Comparison of ENCODE assay signal across 22 cellular contexts in genomic region chr9:89112243-89112642, GRCh38.
A peak's percentile ranks its signal among the peaks of the same experiment; 100 is the strongest.
DNase-seq lines count a peak whose midpoint lies in the region; ATAC-seq, FAIRE-seq and TF ChIP-seq lines count a peak whose summit lies in the region.
"Had no signal": no experiment of that assay in that cellular context is flagged by ENCODE, and none has a peak within 500 bp of the region (broad histone marks: within the 10 kb centered on the region; RNA-seq: fewer than 3 reads in every experiment).

No MANE protein-coding gene starts in this region.

- H3K36me3 ChIP-seq in IMR-90 (ENCODE audit: control insufficient read depth, insufficient read depth, low read length) (peaks cover 11% of the 10 kb centered on the region), endothelial cell of umbilical vein (ENCODE audit: control insufficient read depth in 2 of 2, extremely low read depth in 1 of 2, insufficient read depth in 2 of 2, low read length in 2 of 2) (no peaks in the 10 kb centered on the region), left lung (no peaks in the 10 kb centered on the region)
- H3K36me3 ChIP-seq: BLaER1 treated with 17β-estradiol and CSF1 and Interleukin-3, amounts not matched to agents 10 nM and 100 nM had no signal

- no peak overlapping the region for H3K4me3 Mint-ChIP-seq in WTC11
- H3K4me3 Mint-ChIP-seq: B cell; CD4-positive, alpha-beta T cell; CD8-positive, alpha-beta T cell had no signal

- dilution Hi-C loops in IMR-90 (cut with HindIII; ENCODE audit: low sequenced_read_pairs, unreplicated experiment) (no loop called here), endothelial cell of umbilical vein (cut with MboI; ENCODE audit: extremely low pct_ligation_motif_present, low sequenced_read_pairs) (no loop called here)

- H3K14ac ChIP-seq in IMR-90 (replicated peaks; ENCODE audit: low read depth, low read length): 0 out of 2 replicates have a peak overlapping the region, but pooled peaks have one; percentile 57

- H3K27me3 ChIP-seq in IMR-90 (ENCODE audit: control insufficient read depth, insufficient read depth, low read length) (no peaks in the 10 kb centered on the region), endothelial cell of umbilical vein (ENCODE audit: control insufficient read depth in 2 of 2, insufficient read depth in 2 of 2, low read length in 2 of 2) (no peaks in the 10 kb centered on the region), left lung (no peaks in the 10 kb centered on the region)
- H3K27me3 ChIP-seq: BLaER1 treated with 17β-estradiol and CSF1 and Interleukin-3, amounts not matched to agents 10 nM and 100 nM had no signal

- no peaks in the 10 kb centered on the region for H3K27me3 Mint-ChIP-seq in WTC11 (ENCODE audit: low read depth)

- H3K9me1 ChIP-seq in IMR-90 (ENCODE audit: insufficient read depth, low read length) (peaks cover 12% of the 10 kb centered on the region; the same call in 1 of the 2 replicates), endothelial cell of umbilical vein (replicated peaks; ENCODE audit: control insufficient read depth, extremely low read depth, insufficient read depth, low read length) (no peaks in the 10 kb centered on the region)

- H3K27ac ChIP-seq in IMR-90 (ENCODE audit: insufficient read depth, low read length) (no peak overlapping the region), endothelial cell of umbilical vein (ENCODE audit: insufficient read depth, low read depth, low read length) (no peak overlapping the region), left lung (no peak overlapping the region)
- H3K27ac ChIP-seq: 22Rv1; A549; BLaER1 treated with 17β-estradiol and CSF1 and Interleukin-3, amounts not matched to agents 10 nM and 100 nM; C4-2B had no signal

- intact Hi-C loops in IMR-90 (cut with micrococcal nuclease) (no loop called here), endothelial cell of umbilical vein (cut with micrococcal nuclease) (no loop called here), left lung (cut with DNase I) (no loop called here)

- DNase-seq in IMR-90: no peak
- DNase-seq in endothelial cell of umbilical vein (ENCODE audit: low read depth, low spot score): no peak
- no peak for DNase-seq in left lung
- no peak for DNase-seq in RCC 7860 (ENCODE audit: low spot score)
- DNase-seq in activated CD8-positive, alpha-beta memory T cell treated with anti-CD3 and anti-CD28 coated beads, Interleukin-2, amount 50 U/mL, for 4 hours: no peak
- DNase-seq in WTC11 (ENCODE audit: low spot score): no peak
- DNase-seq: AML-193; Caco-2; Calu3; CD4-positive, alpha-beta T cell; CD8-positive, alpha-beta T cell; DMS79 treated with DMSO at 0.1 percent for 48 hours; GF-D8 had no signal

- H2BK20ac ChIP-seq in IMR-90 (ENCODE audit: low read depth, low read length): peak overlapping the region; percentile 11; the same call in 1 of the 2 replicates

- H3K9me3 Mint-ChIP-seq in WTC11: peaks cover 49% of the 10 kb centered on the region
- H3K9me3 Mint-ChIP-seq: CD8-positive, alpha-beta T cell had no signal

- no peak overlapping the region for H3K56ac ChIP-seq in IMR-90 (ENCODE audit: extremely low read depth, insufficient read depth, low read length)

- no peaks in the 10 kb centered on the region; the same call in 1 of the 2 replicates for H4K20me1 ChIP-seq in IMR-90 (ENCODE audit: insufficient read depth, low read length)
- H4K20me1 ChIP-seq in endothelial cell of umbilical vein (replicated peaks; ENCODE audit: control insufficient read depth, extremely low read depth, insufficient read depth, low read length): no peaks in the 10 kb centered on the region
- H4K20me1 ChIP-seq: BLaER1 treated with 17β-estradiol and CSF1 and Interleukin-3, amounts not matched to agents 10 nM and 100 nM had no signal

- H3K4me1 Mint-ChIP-seq in WTC11: peaks cover 8% of the 10 kb centered on the region; the same call in 1 of the 2 replicates
- H3K4me1 Mint-ChIP-seq: B cell had no signal

- 0 out of 2 replicates have a peak overlapping the region, but pooled peaks have one; percentile 4 for H2AK5ac ChIP-seq in IMR-90 (ENCODE audit: low read depth, low read length)

- H3K4me3 ChIP-seq in IMR-90 (ENCODE audit: insufficient read depth, low read depth, low read length) (no peak overlapping the region), endothelial cell of umbilical vein (replicated peaks in 1 of 3; ENCODE audit: insufficient read depth in 1 of 3, low read depth in 1 of 3, low read length in 3 of 3) (no peak overlapping the region), left lung (no peak overlapping the region)
- H3K4me3 ChIP-seq: A549; BLaER1 treated with 17β-estradiol and CSF1 and Interleukin-3, amounts not matched to agents 10 nM and 100 nM had no signal

- ATAC-seq in IMR-90 (ENCODE audit: low read depth) (no peak), left lung (peak; percentile 55), WTC11 (no peak)
- ATAC-seq: A549; CD8-positive, alpha-beta T cell had no signal

- H2AFZ ChIP-seq in IMR-90 (replicated peaks; ENCODE audit: low read length, poor library complexity) (no peak overlapping the region), endothelial cell of umbilical vein (ENCODE audit: low read depth, low read length) (no peak overlapping the region)

- peaks cover 27 to 58% of the 10 kb centered on the region in 2 experiments for H3K79me1 ChIP-seq in IMR-90 (ENCODE audit: low read depth in 1 of 2, low read length in 2 of 2)

- peak overlapping the region; percentile 11 for H4K91ac ChIP-seq in IMR-90 (ENCODE audit: insufficient read depth, low read depth, low read length)

- H3K27ac Mint-ChIP-seq in WTC11: no peak overlapping the region
- H3K27ac Mint-ChIP-seq: B cell; CD4-positive, alpha-beta T cell; CD8-positive, alpha-beta T cell had no signal

- 0 out of 3 replicates have a peak overlapping the region, but pooled peaks have one; percentile 11 for H2BK15ac ChIP-seq in IMR-90 (ENCODE audit: low read depth, low read length)

- H3K4me2 ChIP-seq in IMR-90 (ENCODE audit: low read depth, low read length) (no peak overlapping the region), endothelial cell of umbilical vein (ENCODE audit: insufficient read depth, low read length) (no peak overlapping the region)
- H3K4me2 ChIP-seq: A549; BLaER1 treated with 17β-estradiol and CSF1 and Interleukin-3, amounts not matched to agents 10 nM and 100 nM had no signal

- H4K8ac ChIP-seq in IMR-90 (ENCODE audit: low read depth in 2 of 2, low read length in 2 of 2): peak overlapping the region in 1 of 2 experiments; percentile 55; a peak in 1 of 4 replicates

- no CpG with 5 or more reads among the region's 3 CpGs for WGBS in IMR-90 (ENCODE audit: extremely low coverage in 2 of 2, insufficient read length in 1 of 2), 2 experiments

- H3K9me3 ChIP-seq in IMR-90 (ENCODE audit: control insufficient read depth, insufficient read depth, low read length) (peaks cover 9% of the 10 kb centered on the region), endothelial cell of umbilical vein (replicated peaks; ENCODE audit: control insufficient read depth, insufficient read depth, low read length) (no peaks in the 10 kb centered on the region), left lung (no peaks in the 10 kb centered on the region)
- H3K9me3 ChIP-seq: A549; BLaER1 treated with 17β-estradiol and CSF1 and Interleukin-3, amounts not matched to agents 10 nM and 100 nM; Caco-2 had no signal

- no peak overlapping the region for H3K9ac ChIP-seq in IMR-90 (ENCODE audit: low read depth, low read length)
- H3K9ac ChIP-seq in endothelial cell of umbilical vein (replicated peaks; ENCODE audit: extremely low read depth, insufficient read depth, low read length): no peak overlapping the region
- H3K9ac ChIP-seq: BLaER1 treated with 17β-estradiol and CSF1 and Interleukin-3, amounts not matched to agents 10 nM and 100 nM had no signal

- H2BK5ac ChIP-seq in IMR-90 (ENCODE audit: low read depth, low read length, poor library complexity, severe bottlenecking): peak overlapping the region; percentile 20

- TF ChIP-seq POLR2A in IMR-90 (IDR thresholded peaks at IDR 0.05; ENCODE audit: low read depth, low read length): no peak
- TF ChIP-seq POLR2A in endothelial cell of umbilical vein (IDR thresholded peaks at IDR 0.05; ENCODE audit: low read depth, low read length): no peak

- H3K18ac ChIP-seq in IMR-90 (ENCODE audit: low read depth, low read length): peak overlapping the region; percentile 57; the same call in 1 of the 2 replicates

- no peak for TF ChIP-seq CTCF in IMR-90 (conservative IDR thresholded peaks at IDR 0.05; ENCODE audit: low read depth, low read length)
- TF ChIP-seq CTCF in endothelial cell of umbilical vein (IDR thresholded peaks at IDR 0.05; ENCODE audit: extremely low read depth in 1 of 2, insufficient read depth in 1 of 2, low read depth in 1 of 2, low read length in 2 of 2): no peak
- no peak for TF ChIP-seq CTCF in left lung (IDR thresholded peaks at IDR 0.05)
- no peak for TF ChIP-seq CTCF in WTC11 (IDR thresholded peaks at IDR 0.05)

- H3K4ac ChIP-seq in IMR-90 (ENCODE audit: low read depth, low read length): no peak overlapping the region

- BruUV-seq in IMR-90 (replicated peaks; lab: Mats Ljungman, UMichigan): no TSS peak
- no TSS peak for BruUV-seq in endothelial cell of umbilical vein (replicated peaks; lab: Mats Ljungman, UMichigan)

- FAIRE-seq in endothelial cell of umbilical vein (lab: Jason Lieb, UNC): peak; percentile 8
- no peak for FAIRE-seq in RCC 7860 (lab: Jason Lieb, UNC)
- FAIRE-seq: A549, D721Med, G401.6, GM12891, GM19239 had no signal

- peak overlapping the region; percentile 35; the same call in 1 of the 2 replicates for H3K23ac ChIP-seq in IMR-90 (ENCODE audit: low read depth, low read length)

- H2BK120ac ChIP-seq in IMR-90 (ENCODE audit: low read depth, low read length): peak overlapping the region; percentile 25; the same call in 1 of the 2 replicates

- POLR2A ChIA-PET in IMR-90 (lab: Charles Lee; ENCODE audit: unreplicated experiment) (no interaction called here), endothelial cell of umbilical vein (lab: Charles Lee) (no interaction called here), WTC11 (lab: Charles Lee) (no interaction called here)

- in situ Hi-C loops in IMR-90 (cut with MboI; ENCODE audit: low sequenced_read_pairs): no loop called here

- peak overlapping the region; percentile 12; the same call in 1 of the 2 replicates for H4K5ac ChIP-seq in IMR-90 (ENCODE audit: low read depth, low read length)

- H3K4me1 ChIP-seq in IMR-90 (ENCODE audit: control insufficient read depth, insufficient read depth, low read length) (peaks cover 11% of the 10 kb centered on the region), endothelial cell of umbilical vein (ENCODE audit: control insufficient read depth, extremely low read depth, insufficient read depth, low read length) (no peaks in the 10 kb centered on the region), left lung (no peaks in the 10 kb centered on the region)
- H3K4me1 ChIP-seq: A549; BLaER1 treated with 17β-estradiol and CSF1 and Interleukin-3, amounts not matched to agents 10 nM and 100 nM; Caco-2 had no signal

- CTCF ChIA-PET in IMR-90 (lab: Yijun Ruan, JAX) (interaction anchor here (1.4 kb wide), 1 partner anchor 15 kb away, joined by 3 read pairs; no protein-coding TSS in a partner anchor), endothelial cell of umbilical vein (lab: Charles Lee) (interaction anchor here (1.0 kb wide), 1 partner anchor 9 kb away, joined by 3 read pairs; no protein-coding TSS in a partner anchor), WTC11 (lab: Charles Lee) (no interaction called here)

- H2AK9ac ChIP-seq in IMR-90 (replicated peaks; ENCODE audit: low read depth, low read length, poor library complexity): no peak overlapping the region

- no peak for TF ChIP-seq RAD21 in IMR-90 (IDR thresholded peaks at IDR 0.05; ENCODE audit: low read length)

- no peaks in the 10 kb centered on the region for H3K79me2 ChIP-seq in endothelial cell of umbilical vein (ENCODE audit: control insufficient read depth, insufficient read depth, low read length)

- peaks cover 32% of the 10 kb centered on the region for H3K36me3 Mint-ChIP-seq in WTC11
- H3K36me3 Mint-ChIP-seq: CD8-positive, alpha-beta T cell had no signal
